In genomic region chr2:172693037-172693436, GRCh38 we compare ENCODE assay signal across 9 cellular contexts. TPM values are rescaled to one million over a fixed set of nuclear protein-coding genes. Genes with fewer than 3 reads are reported as not detected.
DNase-seq lines count a peak whose midpoint lies in the region; ATAC-seq, FAIRE-seq and TF ChIP-seq lines count a peak whose summit lies in the region.
"Had no signal": no experiment of that assay in that cellular context is flagged by ENCODE, and none has a peak within 500 bp of the region (broad histone marks: within the 10 kb centered on the region; RNA-seq: fewer than 3 reads in every experiment).

No MANE protein-coding gene starts in this region.

- WGBS in heart right ventricle, 2 donors: 13 to 23% methylated on average over 3 of the region's 3 CpGs

- H3K4me1 ChIP-seq in BE2C (no peaks in the 10 kb centered on the region), heart right ventricle (peaks cover 0 to 19% (median 13%) of the 10 kb centered on the region in 9 donors)

- H3K9me3 Mint-ChIP-seq in activated T-cell treated with anti-CD3 and anti-CD28 coated beads, Interleukin-2, amount 50 U/mL, for 4 hours: peaks cover 4% of the 10 kb centered on the region

- H3K4me1 Mint-ChIP-seq in activated T-cell treated with anti-CD3 and anti-CD28 coated beads, Interleukin-2, amount 50 U/mL, for 4 hours (ENCODE audit: low read depth): peaks cover 31% of the 10 kb centered on the region

- H3K4me3 ChIP-seq in BE2C (ENCODE audit: low read depth, low read length): no peak overlapping the region
- no peak overlapping the region for H3K4me3 ChIP-seq in heart right ventricle

- peak; percentile 95 to 96 for ATAC-seq in activated T-cell treated with anti-CD3 and anti-CD28 coated beads, Interleukin-2, amount 50 U/mL, for 4 hours
- ATAC-seq in heart right ventricle: peak; percentile 90 to 99 (median 98)
- ATAC-seq in GM19397 (IDR thresholded peaks at IDR 0.05; ENCODE audit: unreplicated experiment): no peak

- H3K9me3 ChIP-seq in BE2C: no peaks in the 10 kb centered on the region
- peaks cover 0 to 15% (median 0%) of the 10 kb centered on the region in 11 donors for H3K9me3 ChIP-seq in heart right ventricle

- TF ChIP-seq CTCF in BE2C (IDR thresholded peaks at IDR 0.05; ENCODE audit: low read depth, low read length): no peak
- TF ChIP-seq CTCF in heart right ventricle (IDR thresholded peaks at IDR 0.05): no peak

- intact Hi-C loops in heart right ventricle (cut with DNase I): no loop called here

- H3K27me3 Mint-ChIP-seq in activated T-cell treated with anti-CD3 and anti-CD28 coated beads, Interleukin-2, amount 50 U/mL, for 4 hours (ENCODE audit: low read depth): peaks cover 3% of the 10 kb centered on the region

- H3K4me3 Mint-ChIP-seq in activated T-cell treated with anti-CD3 and anti-CD28 coated beads, Interleukin-2, amount 50 U/mL, for 4 hours: no peak overlapping the region

- DNase-seq in BE2C (peak; percentile 16), HTR-8/SVneo (ENCODE audit: insufficient read length, low spot score) (peak; percentile 87), heart right ventricle (peak; percentile 48 to 74), frontal cortex (ENCODE audit: low spot score in 2 of 2) (no peak), NCI-H1436 treated with DMSO at 0.1 percent for 48 hours (lab: John Stamatoyannopoulos, UW) (no peak)
- DNase-seq in activated T-cell treated with anti-CD3 and anti-CD28 coated beads, Interleukin-2, amount 50 U/mL, for 4 hours: peak; percentile 23
- peak; percentile 14 to 66 for DNase-seq in stimulated activated CD4-positive, alpha-beta T cell treated with anti-CD3 and anti-CD28 coated beads, Interleukin-4, amount 100 ng/mL, for 4 hours

- H3K36me3 ChIP-seq in BE2C (no peaks in the 10 kb centered on the region), heart right ventricle (no peaks in the 10 kb centered on the region)

- FAIRE-seq in HTR-8/SVneo (lab: Jason Lieb, UNC) (peak; percentile 99), frontal cortex (lab: Jason Lieb, UNC) (no peak)
- FAIRE-seq: endometrium had no signal

- H3K27me3 ChIP-seq in BE2C (no peaks in the 10 kb centered on the region), heart right ventricle (peaks cover 0 to 4% (median 0%) of the 10 kb centered on the region in 7 donors)

- H3K27ac ChIP-seq in heart right ventricle: peak overlapping the region in 2 of 10 donors; percentile 5 to 28

- no peaks in the 10 kb centered on the region for H3K36me3 Mint-ChIP-seq in activated T-cell treated with anti-CD3 and anti-CD28 coated beads, Interleukin-2, amount 50 U/mL, for 4 hours (ENCODE audit: insufficient read depth)

RNA-seq across cellular contexts. Expression of gene RAPGEF4, which starts 42.6 kb away (rescaled TPM):
- 12.6 TPM for polyA plus RNA-seq in BE2C (2012; ENCODE audit: insufficient read depth, insufficient read length, low read depth)
- under 1 TPM; 0.20 to 0.47 (median 0.33) TPM for total RNA-seq in activated T-cell treated with anti-CD3 and anti-CD28 coated beads, Interleukin-2, amount 50 U/mL, for 4 hours
- total RNA-seq in heart right ventricle (10 to 100 TPM in 3 of 10 donors, 1 to 10 TPM in 7; 6.0 to 11.2 (median 8.5) TPM), frontal cortex (23.6 TPM)
- 1 to 10 TPM; 1.2 to 5.2 TPM for polyA plus RNA-seq in heart right ventricle

Comparison
In these comparisons a context has a peak if more than half of its experiments do, and no peak if none do; other contexts are left out.
1. DNase-seq: peak in BE2C (single experiment), HTR-8/SVneo (single experiment), activated T-cell treated with anti-CD3 and anti-CD28 coated beads, Interleukin-2, amount 50 U/mL, for 4 hours (single experiment), heart right ventricle (2 of 2) and stimulated activated CD4-positive, alpha-beta T cell treated with anti-CD3 and anti-CD28 coated beads, Interleukin-4, amount 100 ng/mL, for 4 hours (2 of 2); none in frontal cortex (0 of 2) and NCI-H1436 treated with DMSO at 0.1 percent for 48 hours (single experiment).
2. RNA of gene RAPGEF4, which starts 42.6 kb away (total RNA-seq): 23.6 TPM in frontal cortex (single experiment) and 6.0 to 11.2 TPM in heart right ventricle; 0.20 to 0.47 TPM in activated T-cell treated with anti-CD3 and anti-CD28 coated beads, Interleukin-2, amount 50 U/mL, for 4 hours; every median in the first group is over 4 times any median in the second.